Comparison of ENCODE assay signal across 16 cellular contexts in genomic region chr7:111803015-111803758, GRCh38.
DNase-seq lines count a peak whose midpoint lies in the region; ATAC-seq, FAIRE-seq and TF ChIP-seq lines count a peak whose summit lies in the region.
"Had no signal": no experiment of that assay in that cellular context is flagged by ENCODE, and none has a peak within 500 bp of the region (broad histone marks: within the 10 kb centered on the region; RNA-seq: fewer than 3 reads in every experiment).

No MANE protein-coding gene starts in this region.

- H3K4me1 ChIP-seq in IMR-90 (ENCODE audit: control insufficient read depth, insufficient read depth, low read length) (no peaks in the 10 kb centered on the region), left lung (no peaks in the 10 kb centered on the region), HAP-1 (no peaks in the 10 kb centered on the region)
- H3K4me1 ChIP-seq: tibial nerve had no signal

- WGBS in IMR-90 (ENCODE audit: extremely low coverage in 2 of 2, insufficient read length in 1 of 2), 2 experiments, result no CpG with 5 or more reads among the region's 3 CpGs

- H3K18ac ChIP-seq in IMR-90 (ENCODE audit: low read depth, low read length), result no peak overlapping the region

- no peak overlapping the region for H4K5ac ChIP-seq in IMR-90 (ENCODE audit: low read depth, low read length)

- H2BK15ac ChIP-seq in IMR-90 (ENCODE audit: low read depth, low read length), result no peak overlapping the region

- H3K27ac ChIP-seq in IMR-90 (ENCODE audit: insufficient read depth, low read length) (no peak overlapping the region), left lung (peak overlapping the region in 1 of 2 donors; percentile 1)
- H3K27ac ChIP-seq: epithelial cell of prostate, tibial nerve had no signal

- ATAC-seq in IMR-90 (ENCODE audit: low read depth) (peak; percentile 49; the same call in 1 of the 2 replicates), left lung (peak; percentile 65)

- dilution Hi-C loops in IMR-90 (cut with HindIII; ENCODE audit: low sequenced_read_pairs, unreplicated experiment), result no loop called here

- no peak overlapping the region for H3K4me2 ChIP-seq in IMR-90 (ENCODE audit: low read depth, low read length)

- CTCF ChIA-PET in IMR-90 (lab: Yijun Ruan, JAX), result no interaction called here

- TF ChIP-seq POLR2A in IMR-90 (IDR thresholded peaks at IDR 0.05; ENCODE audit: low read depth, low read length), result no peak

- peaks cover 2% of the 10 kb centered on the region for H3K9me3 ChIP-seq in IMR-90 (ENCODE audit: control insufficient read depth, insufficient read depth, low read length)
- H3K9me3 ChIP-seq in left lung, result peaks cover 0 to 48% of the 10 kb centered on the region in 2 donors
- H3K9me3 ChIP-seq in HAP-1, result no peaks in the 10 kb centered on the region

- H3K27me3 ChIP-seq in IMR-90 (ENCODE audit: control insufficient read depth, insufficient read depth, low read length) (no peaks in the 10 kb centered on the region), bronchial epithelial cell (ENCODE audit: control insufficient read depth, insufficient read depth, low read length) (no peaks in the 10 kb centered on the region), left lung (no peaks in the 10 kb centered on the region), HAP-1 (ENCODE audit: low read depth) (no peaks in the 10 kb centered on the region)
- H3K27me3 ChIP-seq: tibial nerve had no signal

- TF ChIP-seq RAD21 in IMR-90 (IDR thresholded peaks at IDR 0.05; ENCODE audit: low read length), result no peak

- in situ Hi-C loops in IMR-90 (cut with MboI; ENCODE audit: low sequenced_read_pairs), result no loop called here
- in situ Hi-C loops in HAP-1 (cut with MboI; ENCODE audit: low sequenced_read_pairs), result no loop called here

- H2BK5ac ChIP-seq in IMR-90 (ENCODE audit: low read depth, low read length, poor library complexity, severe bottlenecking), result no peak overlapping the region

- no peak overlapping the region for H2BK120ac ChIP-seq in IMR-90 (ENCODE audit: low read depth, low read length)

- no peaks in the 10 kb centered on the region for H3K9me1 ChIP-seq in IMR-90 (ENCODE audit: insufficient read depth, low read length)

- H3K36me3 ChIP-seq in IMR-90 (ENCODE audit: control insufficient read depth, insufficient read depth, low read length) (no peaks in the 10 kb centered on the region; the same call in 1 of the 2 replicates), bronchial epithelial cell (ENCODE audit: control insufficient read depth, insufficient read depth, low read length) (no peaks in the 10 kb centered on the region), left lung (peaks cover 0 to 23% of the 10 kb centered on the region in 2 donors), HAP-1 (replicated peaks) (no peaks in the 10 kb centered on the region)

- no peak overlapping the region for H2BK20ac ChIP-seq in IMR-90 (ENCODE audit: low read depth, low read length)

- no peak for TF ChIP-seq CTCF in IMR-90 (conservative IDR thresholded peaks at IDR 0.05; ENCODE audit: low read depth, low read length)
- no peak for TF ChIP-seq CTCF in bronchial epithelial cell (IDR thresholded peaks at IDR 0.05; ENCODE audit: insufficient read depth, low read length, severe bottlenecking)
- no peak for TF ChIP-seq CTCF in left lung (IDR thresholded peaks at IDR 0.05)

- H4K20me1 ChIP-seq in IMR-90 (ENCODE audit: insufficient read depth, low read length), result no peaks in the 10 kb centered on the region

- H3K4ac ChIP-seq in IMR-90 (ENCODE audit: low read depth, low read length), result no peak overlapping the region

- H4K91ac ChIP-seq in IMR-90 (ENCODE audit: insufficient read depth, low read depth, low read length), result no peak overlapping the region

- no peak overlapping the region for H2AFZ ChIP-seq in IMR-90 (replicated peaks; ENCODE audit: low read length, poor library complexity)

- intact Hi-C loops in IMR-90 (cut with micrococcal nuclease), result no loop called here
- intact Hi-C loops in left lung (cut with DNase I), result no loop called here

- no peak overlapping the region for H3K56ac ChIP-seq in IMR-90 (ENCODE audit: extremely low read depth, insufficient read depth, low read length)

- no peak overlapping the region for H2AK5ac ChIP-seq in IMR-90 (ENCODE audit: low read depth, low read length)

- peak; percentile 21 for DNase-seq in A172 (ENCODE audit: low spot score)
- DNase-seq in IMR-90, result peak; percentile 32
- DNase-seq in bronchial epithelial cell (ENCODE audit: low read depth), result peak; percentile 29
- no peak for DNase-seq in left lung
- DNase-seq in activated CD4-positive, alpha-beta T cell treated with anti-CD3 and anti-CD28 coated beads for 4 hours, result no peak
- no peak for DNase-seq in HAP-1 (ENCODE audit: low spot score in 2 of 2)
- DNase-seq in activated effector memory CD4-positive, alpha-beta T cell treated with anti-CD3 and anti-CD28 coated beads, Interleukin-2, amount 50 U/mL, for 16 hours, result no peak
- no peak for DNase-seq in mesenteric fat pad (ENCODE audit: low spot score)
- DNase-seq: AML-193; central memory CD4-positive, alpha-beta T cell; DMS153; NCI-H1436; NCI-H69; nucleus accumbens had no signal

- no peak overlapping the region for H3K9ac ChIP-seq in IMR-90 (ENCODE audit: low read depth, low read length)

- H4K8ac ChIP-seq in IMR-90 (ENCODE audit: low read depth in 2 of 2, low read length in 2 of 2), result no peak overlapping the region

- no peak overlapping the region for H3K14ac ChIP-seq in IMR-90 (replicated peaks; ENCODE audit: low read depth, low read length)

- H2AK9ac ChIP-seq in IMR-90 (replicated peaks; ENCODE audit: low read depth, low read length, poor library complexity), result no peak overlapping the region

- POLR2A ChIA-PET in IMR-90 (lab: Charles Lee; ENCODE audit: unreplicated experiment), result interaction anchor here (1.0 kb wide), 1 partner anchor 11 kb away, joined by 4 read pairs; no protein-coding TSS in a partner anchor

- H3K4me3 ChIP-seq in IMR-90 (ENCODE audit: insufficient read depth, low read depth, low read length) (no peak overlapping the region), bronchial epithelial cell (ENCODE audit: low read depth, low read length) (no peak overlapping the region), left lung (no peak overlapping the region), HAP-1 (no peak overlapping the region)
- H3K4me3 ChIP-seq: tibial nerve had no signal

- BruUV-seq in IMR-90 (replicated peaks; lab: Mats Ljungman, UMichigan), result no TSS peak

- H3K79me1 ChIP-seq in IMR-90 (ENCODE audit: low read depth in 1 of 2, low read length in 2 of 2), result no peaks in the 10 kb centered on the region

- no peak overlapping the region for H3K23ac ChIP-seq in IMR-90 (ENCODE audit: low read depth, low read length)

- no peak for FAIRE-seq in bronchial epithelial cell (lab: Jason Lieb, UNC)

TF ChIP-seq in IMR-90, 13 proteins besides CTCF, POLR2A, EP300 and RAD21:
- TF ChIP-seq MAFK (IDR thresholded peaks at IDR 0.05; ENCODE audit: low read depth, low read length) (no peak), RFX5 (IDR thresholded peaks at IDR 0.05; ENCODE audit: low read depth, low read length) (no peak), BHLHE40 (IDR thresholded peaks at IDR 0.05; ENCODE audit: low read depth, low read length) (no peak), CEBPB (IDR thresholded peaks at IDR 0.05; ENCODE audit: low read depth, low read length) (no peak), CHD1 (IDR thresholded peaks at IDR 0.05; ENCODE audit: low read depth, low read length) (no peak), MXI1 (IDR thresholded peaks at IDR 0.05; ENCODE audit: borderline replicate concordance, low read depth, low read length) (no peak), SMC3 (IDR thresholded peaks at IDR 0.05; ENCODE audit: low read depth, low read length) (no peak), MAZ (IDR thresholded peaks at IDR 0.05; ENCODE audit: borderline replicate concordance, low read depth, low read length) (no peak)

Comparison
In these comparisons a context has a peak if more than half of its experiments do, and no peak if none do; other contexts are left out.
1. DNase-seq: peak in A172 (single experiment), IMR-90 (single experiment) and bronchial epithelial cell (single experiment); none in left lung (0 of 2), activated CD4-positive, alpha-beta T cell treated with anti-CD3 and anti-CD28 coated beads for 4 hours (0 of 2), HAP-1 (0 of 2), activated effector memory CD4-positive, alpha-beta T cell treated with anti-CD3 and anti-CD28 coated beads, Interleukin-2, amount 50 U/mL, for 16 hours (single experiment) and mesenteric fat pad (single experiment).